10 cellular contexts compared by ENCODE assay signal in the genomic region with DNA sequence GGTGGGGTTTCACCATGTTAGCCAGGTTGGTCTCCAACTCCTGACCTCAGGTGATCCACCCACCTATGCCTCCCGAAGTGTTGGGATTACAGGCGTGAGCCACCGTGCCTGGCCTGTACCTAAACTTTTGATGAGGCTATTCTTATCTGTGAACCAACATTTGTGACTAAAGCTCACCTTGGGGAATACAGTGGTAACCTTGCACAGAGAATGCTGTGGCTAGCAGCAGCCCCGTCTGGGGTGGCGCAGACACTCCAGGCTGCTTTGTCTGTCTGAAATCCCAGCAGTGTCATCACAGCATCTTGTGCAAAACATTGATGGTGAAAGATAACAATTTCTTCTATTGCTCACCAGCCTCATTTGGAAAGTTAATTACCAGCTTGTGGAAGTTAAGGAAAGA. TPM values are rescaled to one million over a fixed set of nuclear protein-coding genes. Genes with fewer than 3 reads are reported as not detected.
DNase-seq lines count a peak whose midpoint lies in the region; ATAC-seq lines count a peak whose summit lies in the region.
"Had no signal": no experiment of that assay in that cellular context is flagged by ENCODE, and none has a peak within 500 bp of the region (broad histone marks: within the 10 kb centered on the region; RNA-seq: fewer than 3 reads in every experiment).

No MANE protein-coding gene starts in this region.

- no peaks in the 10 kb centered on the region for H3K27me3 Mint-ChIP-seq in T-helper 17 cell
- H3K27me3 Mint-ChIP-seq in activated naive CD8-positive, alpha-beta T cell treated with anti-CD3 and anti-CD28 coated beads, Interleukin-2, amount 50 U/mL, for 24 hours, result no peaks in the 10 kb centered on the region

- peak overlapping the region; percentile 67 for H3K4me3 Mint-ChIP-seq in T-helper 17 cell
- H3K4me3 Mint-ChIP-seq in activated naive CD8-positive, alpha-beta T cell treated with anti-CD3 and anti-CD28 coated beads, Interleukin-2, amount 50 U/mL, for 24 hours, result no peak overlapping the region

- peak overlapping the region; percentile 97 for H3K27ac Mint-ChIP-seq in T-helper 17 cell
- peak overlapping the region; percentile 59 for H3K27ac Mint-ChIP-seq in activated naive CD8-positive, alpha-beta T cell treated with anti-CD3 and anti-CD28 coated beads, Interleukin-2, amount 50 U/mL, for 24 hours

- peak in 2 of 3 donors; percentile 33 to 36 for DNase-seq in T-helper 17 cell
- peak; percentile 13 for DNase-seq in activated CD8-positive, alpha-beta memory T cell treated with anti-CD3 and anti-CD28 coated beads, Interleukin-2, amount 50 U/mL, for 1 hour (ENCODE audit: extremely low read depth)
- peak; percentile 16 for DNase-seq in activated naive CD8-positive, alpha-beta T cell treated with anti-CD3 and anti-CD28 coated beads, Interleukin-2, amount 50 U/mL, for 24 hours
- DNase-seq in stimulated activated CD8-positive, alpha-beta memory T cell treated with anti-CD3 and anti-CD28 coated beads, Interleukin-12 subunit alpha, Interleukin-12 subunit beta, amount 100 ng/mL, for 1 hour (ENCODE audit: low read depth), result peak; percentile 15
- no peak for DNase-seq in NCI-H2171 (lab: John Stamatoyannopoulos, UW)
- no peak for DNase-seq in caudate nucleus (lab: John Stamatoyannopoulos, UW)
- DNase-seq in GM23248, result no peak
- DNase-seq: NCI-H1048 had no signal

- 82 to 86% methylated on average over 5 of the region's 5 CpGs for WGBS in GM23248 (ENCODE audit: low coverage in 1 of 2, low lambda C conversion rate in 2 of 2, missing lambda C conversion rate in 2 of 2), 2 experiments

- no peaks in the 10 kb centered on the region for H3K79me2 ChIP-seq in GM23248 (ENCODE audit: insufficient read depth)

- H4K20me1 ChIP-seq in GM23248 (ENCODE audit: insufficient read depth), result no peaks in the 10 kb centered on the region

- H3K27ac ChIP-seq in caudate nucleus (ENCODE audit: low read depth, low read length), result no peak overlapping the region
- no peak overlapping the region for H3K27ac ChIP-seq in GM23248
- H3K27ac ChIP-seq: transverse colon had no signal

- H3K9ac ChIP-seq in GM23248, result no peak overlapping the region

- no peaks in the 10 kb centered on the region for H3K4me1 ChIP-seq in GM23248 (ENCODE audit: insufficient read depth)

- no peak overlapping the region for H3K4me3 ChIP-seq in GM23248
- H3K4me3 ChIP-seq: transverse colon had no signal

- H3F3A ChIP-seq in GM23248 (ENCODE audit: insufficient read depth), result no peaks in the 10 kb centered on the region

- H3K27me3 ChIP-seq in GM23248 (replicated peaks; ENCODE audit: insufficient read depth), result peaks cover 5% of the 10 kb centered on the region
- H3K27me3 ChIP-seq: transverse colon had no signal

- no peaks in the 10 kb centered on the region for H3K9me2 ChIP-seq in GM23248 (ENCODE audit: insufficient read depth)

- H3K4me1 Mint-ChIP-seq in T-helper 17 cell, result peaks cover 45% of the 10 kb centered on the region
- H3K4me1 Mint-ChIP-seq in activated naive CD8-positive, alpha-beta T cell treated with anti-CD3 and anti-CD28 coated beads, Interleukin-2, amount 50 U/mL, for 24 hours, result peaks cover 24% of the 10 kb centered on the region

- H3K9me3 Mint-ChIP-seq in activated naive CD8-positive, alpha-beta T cell treated with anti-CD3 and anti-CD28 coated beads, Interleukin-2, amount 50 U/mL, for 24 hours, result no peaks in the 10 kb centered on the region

- no peak overlapping the region for H2AFZ ChIP-seq in GM23248

- no peaks in the 10 kb centered on the region for H3K36me3 Mint-ChIP-seq in T-helper 17 cell (ENCODE audit: low read depth)
- no peaks in the 10 kb centered on the region for H3K36me3 Mint-ChIP-seq in activated naive CD8-positive, alpha-beta T cell treated with anti-CD3 and anti-CD28 coated beads, Interleukin-2, amount 50 U/mL, for 24 hours (ENCODE audit: low read depth)

- no peak overlapping the region for H3K4me2 ChIP-seq in GM23248 (ENCODE audit: unreplicated experiment)

- no peaks in the 10 kb centered on the region for H3K36me3 ChIP-seq in GM23248 (ENCODE audit: low read depth)
- H3K36me3 ChIP-seq: transverse colon had no signal

- ATAC-seq in T-helper 17 cell (peak; percentile 91), HG03442 (IDR thresholded peaks at IDR 0.05; ENCODE audit: unreplicated experiment) (no peak)
- ATAC-seq in activated naive CD8-positive, alpha-beta T cell treated with anti-CD3 and anti-CD28 coated beads, Interleukin-2, amount 50 U/mL, for 24 hours, result peak; percentile 82

- in situ Hi-C loops in GM23248 (cut with MboI), result loop anchor here (10.0 kb wide), 1 partner anchor 177 kb away; no protein-coding TSS in a partner anchor

- H3K9me3 ChIP-seq in T-helper 17 cell (ENCODE audit: control insufficient read depth, low read length, poor library complexity, severe bottlenecking) (no peaks in the 10 kb centered on the region), GM23248 (ENCODE audit: low read depth) (no peaks in the 10 kb centered on the region)
- H3K9me3 ChIP-seq: transverse colon had no signal

RNA-seq across cellular contexts. Expression of a gene that starts 58.9 kb away (rescaled TPM):
- total RNA-seq in T-helper 17 cell, result 10 to 100 TPM in 1 of 2 donors, 1 to 10 TPM in 1; 6.3 to 16.4 TPM
- total RNA-seq in GM23248 (2014; rRNA removed; shearing (Covaris generic)), result not detected in 2 replicates
- not detected in 2 replicates for polyA plus RNA-seq in GM23248 (2016; fragmentation: Nextera tagmentation; extraction: Ambion mirVana)

Comparison
In these comparisons a context has a peak if more than half of its experiments do, and no peak if none do; other contexts are left out.
1. DNase-seq: peak in T-helper 17 cell (2 of 3), activated CD8-positive, alpha-beta memory T cell treated with anti-CD3 and anti-CD28 coated beads, Interleukin-2, amount 50 U/mL, for 1 hour (single experiment), activated naive CD8-positive, alpha-beta T cell treated with anti-CD3 and anti-CD28 coated beads, Interleukin-2, amount 50 U/mL, for 24 hours (single experiment) and stimulated activated CD8-positive, alpha-beta memory T cell treated with anti-CD3 and anti-CD28 coated beads, Interleukin-12 subunit alpha, Interleukin-12 subunit beta, amount 100 ng/mL, for 1 hour (single experiment); none in NCI-H2171 (single experiment), caudate nucleus (0 of 61) and GM23248 (single experiment).